In genomic region chr11:120229451-120230424, GRCh38 we compare ENCODE assay signal across 9 cellular contexts. TPM values are rescaled to one million over a fixed set of nuclear protein-coding genes. Genes with fewer than 3 reads are reported as not detected.
DNase-seq lines count a peak whose midpoint lies in the region; ATAC-seq and TF ChIP-seq lines count a peak whose summit lies in the region.
"Had no signal": no experiment of that assay in that cellular context is flagged by ENCODE, and none has a peak within 500 bp of the region (broad histone marks: within the 10 kb centered on the region; RNA-seq: fewer than 3 reads in every experiment).

No MANE protein-coding gene starts in this region.

- ATAC-seq in sciatic nerve: peak; percentile 23
- no peak for ATAC-seq in HG02981 (IDR thresholded peaks at IDR 0.05; ENCODE audit: unreplicated experiment)
- ATAC-seq in HG03175 (IDR thresholded peaks at IDR 0.05; ENCODE audit: unreplicated experiment): no peak

- CTCF ChIA-PET in OCI-LY7 (lab: Charles Lee; ENCODE audit: unreplicated experiment): no interaction called here

- no peaks in the 10 kb centered on the region for H3K9me2 ChIP-seq in OCI-LY7 (ENCODE audit: insufficient read depth, low read length)

- POLR2A ChIA-PET in OCI-LY7 (lab: Charles Lee): no interaction called here

- TF ChIP-seq CTCF in OCI-LY7 (conservative IDR thresholded peaks at IDR 0.05; ENCODE audit: low read length) (peak; percentile 77), epithelial cell of proximal tubule (conservative IDR thresholded peaks at IDR 0.05; ENCODE audit: low read depth, low read length) (peak; percentile 75)

- no peak overlapping the region for H2AFZ ChIP-seq in OCI-LY7 (ENCODE audit: low read length)

- H3K4me1 ChIP-seq in OCI-LY7 (ENCODE audit: insufficient read depth, low read length, poor library complexity, severe bottlenecking): peaks cover 8% of the 10 kb centered on the region

- H3K4me2 ChIP-seq in OCI-LY7 (ENCODE audit: low read length): no peak overlapping the region

- H3K9me3 ChIP-seq in OCI-LY7 (ENCODE audit: low read length): no peaks in the 10 kb centered on the region

- H3K36me3 ChIP-seq in OCI-LY7 (ENCODE audit: insufficient read depth, low read length): no peaks in the 10 kb centered on the region

- BruUV-seq in OCI-LY7 (replicated peaks; lab: Mats Ljungman, UMichigan): no TSS peak

- H3K4me3 ChIP-seq in OCI-LY7 (ENCODE audit: low read depth, low read length, poor library complexity, severe bottlenecking): no peak overlapping the region
- H3K4me3 ChIP-seq in epithelial cell of proximal tubule (ENCODE audit: low read depth, low read length): no peak overlapping the region

- peak; percentile 12 for DNase-seq in NCI-H1105 treated with DMSO at 0.1 percent for 48 hours (lab: John Stamatoyannopoulos, UW)
- DNase-seq in NCI-H1105 (lab: John Stamatoyannopoulos, UW): no peak
- peak; percentile 25 for DNase-seq in OCI-LY7 (ENCODE audit: low spot score)
- no peak for DNase-seq in epithelial cell of proximal tubule (ENCODE audit: low read depth)
- no peak for DNase-seq in sciatic nerve (ENCODE audit: low spot score)
- DNase-seq in COLO668 (lab: John Stamatoyannopoulos, UW; ENCODE audit: unreplicated experiment): no peak

- intact Hi-C loops in OCI-LY7 (cut with micrococcal nuclease; ENCODE audit: unreplicated experiment) (loop anchor here (1.0 kb wide), 1 partner anchor 57 kb away; no protein-coding TSS in a partner anchor), sciatic nerve (cut with DNase I) (loop anchor here (5.0 kb wide), 1 partner anchor 57 kb away; no protein-coding TSS in a partner anchor)

- H4K20me1 ChIP-seq in OCI-LY7 (ENCODE audit: insufficient read depth, low read length): no peaks in the 10 kb centered on the region

- no peaks in the 10 kb centered on the region for H3K79me2 ChIP-seq in OCI-LY7 (ENCODE audit: insufficient read depth, low read depth, low read length)

- no peak overlapping the region for H3K27ac ChIP-seq in OCI-LY7 (ENCODE audit: low read depth, low read length, poor library complexity, severe bottlenecking)

RNA-seq across cellular contexts. Expression of gene POU2F3, which starts 10.2 kb away (rescaled TPM):
- total RNA-seq in OCI-LY7 (2014; rRNA removed; shearing (Covaris generic)): 0.16 TPM in 1 of 2 replicates, not detected in the other
- total RNA-seq in OCI-LY7 (2022): not detected in 2 replicates
- 0.58 and 1.4 TPM in 2 replicates for total RNA-seq in epithelial cell of proximal tubule
- total RNA-seq in sciatic nerve: not detected
- total RNA-seq: CD4-positive, CD25-positive, alpha-beta regulatory T cell had no signal

RNA-seq across cellular contexts. Expression of gene OAF, which starts 18.9 kb away (rescaled TPM):
- 1.9 and 3.4 TPM in 2 replicates for total RNA-seq in OCI-LY7 (2014; rRNA removed; shearing (Covaris generic))
- 3.1 and 3.8 TPM in 2 replicates for total RNA-seq in OCI-LY7 (2022)
- 36.2 and 39.4 TPM in 2 replicates for total RNA-seq in epithelial cell of proximal tubule
- 183 TPM for total RNA-seq in sciatic nerve

Comparison
In these comparisons a context has a peak if more than half of its experiments do, and no peak if none do; other contexts are left out.
1. DNase-seq: peak in NCI-H1105 treated with DMSO at 0.1 percent for 48 hours (single experiment) and OCI-LY7 (single experiment); none in NCI-H1105 (single experiment), epithelial cell of proximal tubule (single experiment), sciatic nerve (single experiment) and COLO668 (single experiment).